In the genomic region with DNA sequence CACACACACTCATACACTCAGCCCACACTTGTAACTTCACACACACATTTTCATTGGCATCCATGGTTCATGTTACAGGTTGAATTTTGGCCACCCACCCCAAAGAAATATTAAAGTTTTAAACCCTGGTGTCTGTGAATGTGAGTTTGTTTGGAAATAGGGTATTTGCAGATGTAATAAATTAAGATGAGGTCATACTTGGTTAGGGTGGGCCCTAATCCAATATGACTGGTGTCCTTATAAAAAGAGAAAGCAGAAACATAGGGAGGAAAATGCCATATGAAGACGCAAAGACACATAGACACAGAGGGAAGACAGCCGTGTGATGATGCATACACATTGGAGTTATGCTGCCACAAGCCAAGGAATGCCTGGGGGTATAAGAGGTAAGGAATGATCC, we compare ENCODE assay signal across 32 cellular contexts.
"Had no signal": no experiment of that assay in that cellular context is flagged by ENCODE, and none has a peak within 500 bp of the region (broad histone marks: within the 10 kb centered on the region; RNA-seq: fewer than 3 reads in every experiment).

No MANE protein-coding gene starts in this region.

- H3K36me3 ChIP-seq: MG63 had no signal

- H3K27me3 ChIP-seq: MG63 had no signal

- DNase-seq: Karpas-422, Kasumi-1, MG63, MM.1S, MV-4-11, NCI-H1048, NCI-H1092, NCI-H1092 treated with DMSO at 0.1 percent for 48 hours, NCI-H1105, NCI-H1105 treated with DMSO at 0.1 percent for 48 hours, NCI-H1417, NCI-H1417 treated with DMSO at 0.1 percent for 48 hours, NCI-H1436, NCI-H1436 treated with DMSO at 0.1 percent for 48 hours, NCI-H146, NCI-H1694, NCI-H1694 treated with DMSO at 0.1 percent for 48 hours, NCI-H187, NCI-H187 treated with DMSO at 0.1 percent for 48 hours, NCI-H1930, NCI-H2029, NCI-H2029 treated with DMSO at 0.1 percent for 48 hours, NCI-H2081, NCI-H2081 treated with DMSO at 0.1 percent for 48 hours, NCI-H2107, NCI-H2171, NCI-H2171 treated with DMSO at 0.1 percent for 48 hours, NCI-H2227 treated with DMSO at 0.1 percent for 48 hours, NCI-H226, NCI-H345, NCI-H510A, NCI-H510A treated with DMSO at 0.1 percent for 48 hours had no signal

- H3K9me3 ChIP-seq: MG63 had no signal

- H3K4me3 ChIP-seq: MG63 had no signal
